ENCODE assay signal across 8 cellular contexts in the genomic region with DNA sequence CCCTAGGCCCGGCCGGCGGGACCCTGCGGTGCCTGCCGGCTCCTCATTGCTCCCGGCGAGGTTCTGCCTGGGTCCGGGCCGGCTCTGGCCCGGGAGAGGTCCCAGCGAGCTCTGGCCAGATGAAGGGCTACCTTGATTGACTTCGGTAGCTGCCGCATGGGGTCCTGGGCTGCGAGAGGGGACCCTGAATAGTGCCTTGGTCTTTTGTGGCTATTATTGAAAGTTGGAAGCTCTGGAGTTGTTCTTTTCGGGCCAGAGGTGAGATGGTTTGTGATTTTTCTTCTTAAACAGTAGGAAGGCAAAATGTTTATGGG. TPM values are rescaled to one million over a fixed set of nuclear protein-coding genes. Genes with fewer than 3 reads are reported as not detected.
DNase-seq lines count a peak whose midpoint lies in the region; ATAC-seq, FAIRE-seq and TF ChIP-seq lines count a peak whose summit lies in the region.

No MANE protein-coding gene starts in this region.

- peaks cover 7% of the 10 kb centered on the region for H3K9me3 ChIP-seq in A673 (ENCODE audit: low read depth, low read length, poor library complexity, severe bottlenecking)
- no peaks in the 10 kb centered on the region for H3K9me3 ChIP-seq in HUES6 (ENCODE audit: control insufficient read depth, insufficient read depth, low read depth, low read length)
- H3K9me3 ChIP-seq in mucosa of rectum (ENCODE audit: control insufficient read depth in 2 of 2, low read length in 2 of 2), result no peaks in the 10 kb centered on the region

- peaks cover 26% of the 10 kb centered on the region for H3K36me3 ChIP-seq in A673 (ENCODE audit: insufficient read depth, low read length, poor library complexity, severe bottlenecking)
- H3K36me3 ChIP-seq in HUES6 (ENCODE audit: control insufficient read depth, insufficient read depth, low read length), result peaks cover 36% of the 10 kb centered on the region
- H3K36me3 ChIP-seq in mucosa of rectum (ENCODE audit: control insufficient read depth in 2 of 2, insufficient read depth in 2 of 2, low read length in 2 of 2), result peaks cover 13 to 14% of the 10 kb centered on the region in 2 donors

- no peak for TF ChIP-seq CTCF in A673 (conservative IDR thresholded peaks at IDR 0.05; ENCODE audit: low read depth, low read length)

- peak overlapping the region; percentile 92 for H3K4me3 ChIP-seq in A673 (ENCODE audit: low read depth, low read length, poor library complexity, severe bottlenecking)
- peak overlapping the region; percentile 99 for H3K4me3 ChIP-seq in HUES6 (ENCODE audit: low read depth, low read length)
- H3K4me3 ChIP-seq in mucosa of rectum (ENCODE audit: low read length in 2 of 2), result peak overlapping the region; percentile 85 to 94

- FAIRE-seq in H54 (lab: Jason Lieb, UNC), result no peak

- BruUV-seq in A673 (replicated peaks; lab: Mats Ljungman, UMichigan), result no TSS peak

- CTCF ChIA-PET in A673 (lab: Charles Lee), result no interaction called here

- H3K27me3 ChIP-seq in A673 (replicated peaks; ENCODE audit: insufficient read depth, low read depth, low read length, poor library complexity) (no peaks in the 10 kb centered on the region), HUES6 (ENCODE audit: control insufficient read depth, insufficient read depth, low read length) (no peaks in the 10 kb centered on the region), mucosa of rectum (ENCODE audit: control insufficient read depth in 2 of 2, insufficient read depth in 2 of 2, low read length in 2 of 2) (no peaks in the 10 kb centered on the region)

- POLR2A ChIA-PET in A673 (lab: Charles Lee; ENCODE audit: low non-redundant PET), result no interaction called here

- intact Hi-C loops in A673 (cut with micrococcal nuclease; ENCODE audit: unreplicated experiment), result no loop called here

- DNase-seq in A673 (ENCODE audit: low spot score), result peak; percentile 11
- peak in 2 of 61 donors; percentile 46 to 59 for DNase-seq in caudate nucleus (lab: John Stamatoyannopoulos, UW)
- DNase-seq in stimulated activated CD8-positive, alpha-beta memory T cell treated with anti-CD3 and anti-CD28 coated beads, Interleukin-4, amount 100 ng/mL, for 48 hours, result no peak
- DNase-seq in H54 (ENCODE audit: insufficient read length, low spot score), result no peak

- H3K9ac ChIP-seq in HUES6 (ENCODE audit: low read length) (peak overlapping the region; percentile 97), mucosa of rectum (ENCODE audit: low read depth in 1 of 2, low read length in 2 of 2) (peak overlapping the region; percentile 92 to 95)

- TF ChIP-seq POLR2A in H54 (IDR thresholded peaks at IDR 0.05; ENCODE audit: low read depth, low read length), result no peak

- H3K27ac ChIP-seq in A673 (ENCODE audit: low read depth, low read length, poor library complexity, severe bottlenecking) (peak overlapping the region; percentile 91), HUES6 (ENCODE audit: low read depth, low read length) (peak overlapping the region; percentile 93), caudate nucleus (ENCODE audit: low read depth, low read length) (peak overlapping the region; percentile 93), mucosa of rectum (ENCODE audit: low read depth in 2 of 2, low read length in 2 of 2) (peak overlapping the region; percentile 94 to 95)

- no peak for ATAC-seq in HG03457 (IDR thresholded peaks at IDR 0.05; ENCODE audit: unreplicated experiment)
- ATAC-seq in GM21576 (IDR thresholded peaks at IDR 0.05; ENCODE audit: unreplicated experiment), result no peak

- H3K4me1 ChIP-seq in A673 (ENCODE audit: insufficient read depth, low read length, poor library complexity, severe bottlenecking), result peaks cover 6% of the 10 kb centered on the region
- peaks cover 9% of the 10 kb centered on the region for H3K4me1 ChIP-seq in HUES6 (ENCODE audit: control insufficient read depth, insufficient read depth, low read length)
- H3K4me1 ChIP-seq in mucosa of rectum (ENCODE audit: control insufficient read depth in 2 of 2, insufficient read depth in 2 of 2, low read length in 2 of 2), result peaks cover 11 to 12% of the 10 kb centered on the region in 2 donors

RNA-seq across cellular contexts. Expression of a gene that starts 0.6 kb away (rescaled TPM):
- 28.4 TPM in 2 replicates for total RNA-seq in A673 (2021)
